In genomic region chr9:4678679-4679267, GRCh38 we compare ENCODE assay signal across 8 cellular contexts. TPM values are rescaled to one million over a fixed set of nuclear protein-coding genes. Genes with fewer than 3 reads are reported as not detected.
DNase-seq lines count a peak whose midpoint lies in the region; ATAC-seq and TF ChIP-seq lines count a peak whose summit lies in the region.

No MANE protein-coding gene starts in this region.

- no peak for DNase-seq in AG04449 (ENCODE audit: low read depth, low spot score)
- no peak for DNase-seq in GM12864 (ENCODE audit: low read depth)
- peak; percentile 28 for DNase-seq in SK-N-SH
- DNase-seq in fibroblast of mammary gland (ENCODE audit: low read depth): peak; percentile 47
- DNase-seq in immature natural killer cell: no peak

- no peaks in the 10 kb centered on the region for H3K9me3 ChIP-seq in SK-N-SH
- no peaks in the 10 kb centered on the region for H3K9me3 ChIP-seq in neutrophil

- H3K27me3 ChIP-seq in SK-N-SH (ENCODE audit: insufficient read depth) (no peaks in the 10 kb centered on the region), neutrophil (no peaks in the 10 kb centered on the region)

- no peak for TF ChIP-seq EP300 in SK-N-SH (IDR thresholded peaks at IDR 0.05; ENCODE audit: borderline replicate concordance in 1 of 2, low read depth in 1 of 2, low read length in 1 of 2)

- ATAC-seq in HG03457 (IDR thresholded peaks at IDR 0.05; ENCODE audit: unreplicated experiment) (peak; percentile 13), HG02642 (IDR thresholded peaks at IDR 0.05; ENCODE audit: poor library complexity, unreplicated experiment) (no peak)

- H3K9me3 Mint-ChIP-seq in immature natural killer cell: no peaks in the 10 kb centered on the region

- H3K27me3 Mint-ChIP-seq in immature natural killer cell (ENCODE audit: low read depth in 3 of 3): peaks cover 0 to 2% (median 0%) of the 10 kb centered on the region in 3 donors

- H3K9me2 ChIP-seq in SK-N-SH: no peaks in the 10 kb centered on the region

- H2AFZ ChIP-seq in SK-N-SH (ENCODE audit: low read depth): peak overlapping the region; percentile 88

- peak overlapping the region; percentile 91 for H3K4me3 ChIP-seq in AG04449 (ENCODE audit: low read depth, low read length)
- peak overlapping the region; percentile 91 for H3K4me3 ChIP-seq in GM12864 (ENCODE audit: low read depth, low read length)
- H3K4me3 ChIP-seq in SK-N-SH (ENCODE audit: low read depth in 2 of 2, low read length in 1 of 2): peak overlapping the region; percentile 80 to 85
- H3K4me3 ChIP-seq in fibroblast of mammary gland (ENCODE audit: control insufficient read depth, low read depth, low read length): peak overlapping the region; percentile 75
- H3K4me3 ChIP-seq in neutrophil (ENCODE audit: low read depth in 1 of 2, low read length in 1 of 2): peak overlapping the region; percentile 65 to 84

- peaks cover 14% of the 10 kb centered on the region for H3F3A ChIP-seq in SK-N-SH (replicated peaks; ENCODE audit: insufficient read depth)

- POLR2A ChIA-PET in AG04449 (lab: Yijun Ruan, JAX): interaction anchor here (0.7 to 1.0 kb wide), 4 partner anchors 13 to 950 kb away, joined by 3 to 4 read pairs (median 3); partner anchors contain the start of genes RIC1, SLC1A1 and SPATA6L
- POLR2A ChIA-PET in SK-N-SH (lab: Yijun Ruan, JAX): interaction anchor here (1.0 to 1.4 kb wide), 6 partner anchors 13 to 62 kb away, joined by 3 to 17 read pairs (median 5); partner anchors contain the start of genes PLPP6 and SPATA6L

- H3K4me2 ChIP-seq in SK-N-SH: peak overlapping the region; percentile 95

- no peak for TF ChIP-seq RAD21 in SK-N-SH (IDR thresholded peaks at IDR 0.05; ENCODE audit: low read length)

- peaks cover 0 to 5% (median 4%) of the 10 kb centered on the region in 3 donors for H3K36me3 Mint-ChIP-seq in immature natural killer cell

- H3K4me1 ChIP-seq in SK-N-SH (ENCODE audit: control insufficient read depth in 1 of 2, insufficient read depth in 2 of 2, low read depth in 1 of 2, low read length in 1 of 2) (peaks cover 3 to 5% of the 10 kb centered on the region in 2 experiments; a peak in 3 of 4 replicates), neutrophil (ENCODE audit: control insufficient read depth in 1 of 2, insufficient read depth in 1 of 2, low read depth in 1 of 2, low read length in 1 of 2) (peaks cover 21 to 23% of the 10 kb centered on the region in 2 experiments)

- H3K36me3 ChIP-seq in SK-N-SH (replicated peaks in 1 of 2; ENCODE audit: control insufficient read depth in 1 of 2, insufficient read depth in 2 of 2, low read length in 1 of 2) (peaks cover 0 to 3% of the 10 kb centered on the region in 2 experiments), neutrophil (no peaks in the 10 kb centered on the region)

- H3K27ac ChIP-seq in SK-N-SH (ENCODE audit: low read depth in 2 of 2, low read length in 1 of 2) (peak overlapping the region; percentile 96 to 97), neutrophil (peak overlapping the region; percentile 85)

- peaks cover 41% of the 10 kb centered on the region for H3K79me2 ChIP-seq in SK-N-SH (ENCODE audit: insufficient read depth)

- TF ChIP-seq CTCF in AG04449 (IDR thresholded peaks at IDR 0.05; ENCODE audit: insufficient read depth, low read length, missing control alignments) (no peak), GM12864 (IDR thresholded peaks at IDR 0.05; ENCODE audit: low read depth, low read length, missing control alignments) (no peak), SK-N-SH (IDR thresholded peaks at IDR 0.05) (no peak), fibroblast of mammary gland (conservative IDR thresholded peaks at IDR 0.05; ENCODE audit: control insufficient read depth, insufficient read depth, low read depth, low read length) (no peak), neutrophil (IDR thresholded peaks at IDR 0.05) (no peak)

- 2% methylated on average over 16 of the region's 16 CpGs for WGBS in SK-N-SH (ENCODE audit: low lambda C conversion rate)

- no peak overlapping the region for H3K27ac Mint-ChIP-seq in immature natural killer cell

- peak overlapping the region; percentile 91 for H3K9ac ChIP-seq in SK-N-SH

- H3K4me1 Mint-ChIP-seq in immature natural killer cell: peaks cover 7 to 9% of the 10 kb centered on the region in 2 donors

- no peak overlapping the region for H3K4me3 Mint-ChIP-seq in immature natural killer cell

- CTCF ChIA-PET in AG04449 (lab: Yijun Ruan, JAX) (interaction anchor here (0.7 to 1.0 kb wide), 4 partner anchors 13 to 39 kb away, joined by 3 to 4 read pairs (median 3); partner anchors contain the start of gene SPATA6L), SK-N-SH (lab: Yijun Ruan, JAX) (interaction anchor here (1.3 to 1.4 kb wide), 2 partner anchors 16 to 62 kb away, joined by 3 to 6 read pairs; partner anchors contain the start of gene PLPP6)

- no peaks in the 10 kb centered on the region for H4K20me1 ChIP-seq in SK-N-SH (ENCODE audit: insufficient read depth)

TF ChIP-seq in SK-N-SH, 30 proteins besides CTCF, POLR2A, EP300 and RAD21:
- TF ChIP-seq FOSL2 (IDR thresholded peaks at IDR 0.05; ENCODE audit: borderline replicate concordance, low read depth): no peak
- no peak for TF ChIP-seq CHD2 (IDR thresholded peaks at IDR 0.05; ENCODE audit: low read length, partially characterized antibody)
- peak; percentile 80; the same call in 1 of the 2 replicates for TF ChIP-seq YY1 (IDR thresholded peaks at IDR 0.05; ENCODE audit: low read depth)
- TF ChIP-seq USF1 (IDR thresholded peaks at IDR 0.05; ENCODE audit: borderline replicate concordance, low read depth): no peak
- TF ChIP-seq MEF2A (IDR thresholded peaks at IDR 0.05; ENCODE audit: borderline replicate concordance, low read depth): no peak
- TF ChIP-seq GATA2 (CRISPR knock-in tag; IDR thresholded peaks at IDR 0.05): no peak
- TF ChIP-seq IRF3 (IDR thresholded peaks at IDR 0.05; ENCODE audit: low read depth, low read length): no peak
- TF ChIP-seq FOXM1 (IDR thresholded peaks at IDR 0.05; ENCODE audit: low read depth): no peak
- peak; percentile 82 for TF ChIP-seq MAX (IDR thresholded peaks at IDR 0.05; ENCODE audit: low read depth)
- TF ChIP-seq SIN3A (IDR thresholded peaks at IDR 0.05; ENCODE audit: borderline replicate concordance, low read depth, low read length): no peak
- TF ChIP-seq TEAD4 (IDR thresholded peaks at IDR 0.05; ENCODE audit: borderline replicate concordance, insufficient read depth): no peak
- no peak for TF ChIP-seq GABPA (IDR thresholded peaks at IDR 0.05; ENCODE audit: low read depth)
- no peak for TF ChIP-seq FOXJ3 (CRISPR knock-in tag; IDR thresholded peaks at IDR 0.05)
- TF ChIP-seq SMC3 (IDR thresholded peaks at IDR 0.05; ENCODE audit: low read depth, low read length): no peak
- TF ChIP-seq ELF1 (IDR thresholded peaks at IDR 0.05): no peak

RNA-seq across cellular contexts. Expression of gene CDC37L1, which starts 0.6 kb away (rescaled TPM):
- polyA plus RNA-seq in SK-N-SH (2012; rRNA removed): 6.5 and 7.2 TPM in 2 replicates
- 7.2 and 8.9 TPM in 2 replicates for polyA plus RNA-seq in SK-N-SH (2012; cell fraction: cytosol; rRNA removed)
- polyA plus RNA-seq in SK-N-SH (2012; cell fraction: nucleus; rRNA removed): 5.8 and 5.9 TPM in 2 replicates
- 10 to 100 TPM in 2 of 3 donors, 1 to 10 TPM in 1; 8.4 to 11.6 (median 11.0) TPM for polyA plus RNA-seq in immature natural killer cell

RNA-seq across cellular contexts. Expression of gene SPATA6L, which starts 12.5 kb away (rescaled TPM):
- 0.44 and 0.47 TPM in 2 replicates for polyA plus RNA-seq in SK-N-SH (2012; rRNA removed)
- polyA plus RNA-seq in SK-N-SH (2012; cell fraction: cytosol; rRNA removed): 0.41 and 0.84 TPM in 2 replicates
- polyA plus RNA-seq in SK-N-SH (2012; cell fraction: nucleus; rRNA removed): 1.5 and 2.9 TPM in 2 replicates
- 1 to 10 TPM in 1 of 3 donors, under 1 TPM in 1, not detected in 1; 0.49 to 1.3 TPM for polyA plus RNA-seq in immature natural killer cell

RNA-seq across cellular contexts. Expression of gene PLPP6, which starts 16.7 kb away (rescaled TPM):
- polyA plus RNA-seq in SK-N-SH (2012; rRNA removed) (8.8 and 11.2 TPM in 2 replicates), immature natural killer cell (1 to 10 TPM in 2 of 3 donors, not detected in 1; 1.9 to 3.4 TPM)
- 9.6 and 9.8 TPM in 2 replicates for polyA plus RNA-seq in SK-N-SH (2012; cell fraction: cytosol; rRNA removed)
- 7.7 and 8.9 TPM in 2 replicates for polyA plus RNA-seq in SK-N-SH (2012; cell fraction: nucleus; rRNA removed)

Comparison
In these comparisons a context has a peak if more than half of its experiments do, and no peak if none do; other contexts are left out.
1. DNase-seq: peak in SK-N-SH (single experiment) and fibroblast of mammary gland (single experiment); none in AG04449 (single experiment), GM12864 (single experiment) and immature natural killer cell (0 of 3).
2. Peak in every context shown above with its lines, with median percentiles within 50 percentile points of each other: H3K4me3 ChIP-seq.